ENCODE assay signal across 11 cellular contexts in genomic region chr19:43781630-43782310, GRCh38. TPM values are rescaled to one million over a fixed set of nuclear protein-coding genes. Genes with fewer than 3 reads are reported as not detected.
DNase-seq lines count a peak whose midpoint lies in the region; ATAC-seq and TF ChIP-seq lines count a peak whose summit lies in the region.
"Had no signal": no experiment of that assay in that cellular context is flagged by ENCODE, and none has a peak within 500 bp of the region (broad histone marks: within the 10 kb centered on the region; RNA-seq: fewer than 3 reads in every experiment).

No MANE protein-coding gene starts in this region.

- H3K4me3 ChIP-seq in Peyer's patch, result peak overlapping the region in 2 of 4 donors; percentile 47 to 56

- peak overlapping the region; percentile 79 for H3K4me3 Mint-ChIP-seq in activated CD4-positive, alpha-beta T cell treated with anti-CD3 and anti-CD28 coated beads, Interleukin-2, amount 10 ng/mL, durations not matched to agents 7 days and 5 days
- peak overlapping the region; percentile 80 for H3K4me3 Mint-ChIP-seq in activated naive CD8-positive, alpha-beta T cell treated with anti-CD3 and anti-CD28 coated beads, Interleukin-2, amount 50 U/mL, for 24 hours
- H3K4me3 Mint-ChIP-seq in stimulated activated effector memory CD8-positive, alpha-beta T cell treated with anti-CD3 and anti-CD28 coated beads, Interleukin-12 subunit alpha, Interleukin-12 subunit beta, amount 100 ng/mL, for 72 hours, result peak overlapping the region; percentile 78

- POLR2A ChIA-PET in activated CD4-positive, alpha-beta T cell treated with anti-CD3 and anti-CD28 coated beads, Interleukin-2, amount 10 ng/mL, durations not matched to agents 7 days and 5 days (lab: Charles Lee), result no interaction called here

- no peaks in the 10 kb centered on the region for H3K9me3 ChIP-seq in Peyer's patch

- H3K27ac ChIP-seq in Peyer's patch, result peak overlapping the region in 3 of 4 donors; percentile 78 to 93 (median 82)

- peaks cover 4 to 61% (median 19%) of the 10 kb centered on the region in 4 donors for H3K4me1 ChIP-seq in Peyer's patch

- DNase-seq in activated CD4-positive, alpha-beta T cell treated with anti-CD3 and anti-CD28 coated beads, Interleukin-2, amount 10 ng/mL, durations not matched to agents 7 days and 5 days, result no peak
- no peak for DNase-seq in activated CD4-positive, alpha-beta T cell treated with anti-CD3 and anti-CD28 coated beads for 1 hour
- DNase-seq in Peyer's patch (peak in 1 of 3 donors; percentile 19), cerebellum (ENCODE audit: low spot score) (no peak), GF-D8 (lab: John Stamatoyannopoulos, UW) (no peak)
- no peak for DNase-seq in activated naive CD8-positive, alpha-beta T cell treated with anti-CD3 and anti-CD28 coated beads, Interleukin-2, amount 50 U/mL, for 24 hours
- peak in 1 of 2 donors; percentile 68 for DNase-seq in stimulated activated effector memory CD8-positive, alpha-beta T cell treated with anti-CD3 and anti-CD28 coated beads, Interleukin-12 subunit alpha, Interleukin-12 subunit beta, amount 100 ng/mL, for 72 hours (ENCODE audit: low spot score in 2 of 2)
- DNase-seq: cortex of kidney, left cardiac atrium had no signal

- H3K36me3 Mint-ChIP-seq in activated CD4-positive, alpha-beta T cell treated with anti-CD3 and anti-CD28 coated beads, Interleukin-2, amount 10 ng/mL, durations not matched to agents 7 days and 5 days (ENCODE audit: low read depth), result peaks cover 5% of the 10 kb centered on the region
- H3K36me3 Mint-ChIP-seq in activated naive CD8-positive, alpha-beta T cell treated with anti-CD3 and anti-CD28 coated beads, Interleukin-2, amount 50 U/mL, for 24 hours (ENCODE audit: low read depth), result peaks cover 19% of the 10 kb centered on the region
- peaks cover 45% of the 10 kb centered on the region for H3K36me3 Mint-ChIP-seq in stimulated activated effector memory CD8-positive, alpha-beta T cell treated with anti-CD3 and anti-CD28 coated beads, Interleukin-12 subunit alpha, Interleukin-12 subunit beta, amount 100 ng/mL, for 72 hours

- H3K36me3 ChIP-seq in Peyer's patch, result no peaks in the 10 kb centered on the region

- CTCF ChIA-PET in activated CD4-positive, alpha-beta T cell treated with anti-CD3 and anti-CD28 coated beads, Interleukin-2, amount 10 ng/mL, durations not matched to agents 7 days and 5 days (lab: Charles Lee), result interaction anchor here (1.2 to 9.1 kb wide), 5 partner anchors 14 to 113 kb away, joined by 3 to 88 read pairs (median 4); no protein-coding TSS in a partner anchor

- H3K27ac Mint-ChIP-seq in activated CD4-positive, alpha-beta T cell treated with anti-CD3 and anti-CD28 coated beads, Interleukin-2, amount 10 ng/mL, durations not matched to agents 7 days and 5 days, result peak overlapping the region; percentile 93
- peak overlapping the region; percentile 85 for H3K27ac Mint-ChIP-seq in activated naive CD8-positive, alpha-beta T cell treated with anti-CD3 and anti-CD28 coated beads, Interleukin-2, amount 50 U/mL, for 24 hours
- H3K27ac Mint-ChIP-seq in stimulated activated effector memory CD8-positive, alpha-beta T cell treated with anti-CD3 and anti-CD28 coated beads, Interleukin-12 subunit alpha, Interleukin-12 subunit beta, amount 100 ng/mL, for 72 hours, result peak overlapping the region; percentile 95

- H3K4me1 Mint-ChIP-seq in activated CD4-positive, alpha-beta T cell treated with anti-CD3 and anti-CD28 coated beads, Interleukin-2, amount 10 ng/mL, durations not matched to agents 7 days and 5 days, result peaks cover 76% of the 10 kb centered on the region
- H3K4me1 Mint-ChIP-seq in activated naive CD8-positive, alpha-beta T cell treated with anti-CD3 and anti-CD28 coated beads, Interleukin-2, amount 50 U/mL, for 24 hours, result peaks cover 66% of the 10 kb centered on the region
- peaks cover 84% of the 10 kb centered on the region for H3K4me1 Mint-ChIP-seq in stimulated activated effector memory CD8-positive, alpha-beta T cell treated with anti-CD3 and anti-CD28 coated beads, Interleukin-12 subunit alpha, Interleukin-12 subunit beta, amount 100 ng/mL, for 72 hours

- H3K27me3 Mint-ChIP-seq in activated CD4-positive, alpha-beta T cell treated with anti-CD3 and anti-CD28 coated beads, Interleukin-2, amount 10 ng/mL, durations not matched to agents 7 days and 5 days, result no peaks in the 10 kb centered on the region
- H3K27me3 Mint-ChIP-seq in activated naive CD8-positive, alpha-beta T cell treated with anti-CD3 and anti-CD28 coated beads, Interleukin-2, amount 50 U/mL, for 24 hours, result no peaks in the 10 kb centered on the region

- peak; percentile 10 for ATAC-seq in activated naive CD8-positive, alpha-beta T cell treated with anti-CD3 and anti-CD28 coated beads, Interleukin-2, amount 50 U/mL, for 24 hours
- ATAC-seq in stimulated activated effector memory CD8-positive, alpha-beta T cell treated with anti-CD3 and anti-CD28 coated beads, Interleukin-12 subunit alpha, Interleukin-12 subunit beta, amount 100 ng/mL, for 72 hours, result peak; percentile 74
- no peak for ATAC-seq in SK-N-SH treated with all-trans-retinoic acid at 6 μM for 48 hours
- ATAC-seq: left cardiac atrium had no signal

- TF ChIP-seq CTCF in Peyer's patch (IDR thresholded peaks at IDR 0.05), result no peak

- H3K27me3 ChIP-seq in Peyer's patch, result no peaks in the 10 kb centered on the region

- TF ChIP-seq POLR2A in Peyer's patch (IDR thresholded peaks at IDR 0.05), result no peak

- H3K9me3 Mint-ChIP-seq in activated CD4-positive, alpha-beta T cell treated with anti-CD3 and anti-CD28 coated beads, Interleukin-2, amount 10 ng/mL, durations not matched to agents 7 days and 5 days, result no peaks in the 10 kb centered on the region
- H3K9me3 Mint-ChIP-seq in activated naive CD8-positive, alpha-beta T cell treated with anti-CD3 and anti-CD28 coated beads, Interleukin-2, amount 50 U/mL, for 24 hours, result no peaks in the 10 kb centered on the region
- H3K9me3 Mint-ChIP-seq in stimulated activated effector memory CD8-positive, alpha-beta T cell treated with anti-CD3 and anti-CD28 coated beads, Interleukin-12 subunit alpha, Interleukin-12 subunit beta, amount 100 ng/mL, for 72 hours, result no peaks in the 10 kb centered on the region

TF ChIP-seq in SK-N-SH treated with all-trans-retinoic acid at 6 μM for 48 hours, 23 proteins besides CTCF, POLR2A, EP300 and RAD21:
- TF ChIP-seq ZFP3 (CRISPR knock-in tag; IDR thresholded peaks at IDR 0.05) (no peak), TCF4 (CRISPR knock-in tag; IDR thresholded peaks at IDR 0.05; ENCODE audit: borderline replicate concordance) (no peak), OSR1 (CRISPR knock-in tag; IDR thresholded peaks at IDR 0.05) (no peak), ZFP30 (CRISPR knock-in tag; IDR thresholded peaks at IDR 0.05) (no peak), PPARA (CRISPR knock-in tag; IDR thresholded peaks at IDR 0.05; ENCODE audit: borderline replicate concordance) (no peak), ZNF8 (CRISPR knock-in tag; IDR thresholded peaks at IDR 0.05) (no peak), POU6F1 (CRISPR knock-in tag; IDR thresholded peaks at IDR 0.05; ENCODE audit: borderline replicate concordance, low read depth) (no peak), CREB5 (CRISPR knock-in tag; IDR thresholded peaks at IDR 0.05; ENCODE audit: low read depth) (no peak), ZNF70 (CRISPR knock-in tag; IDR thresholded peaks at IDR 0.05) (no peak)

RNA-seq across cellular contexts. Expression of gene KCNN4, which starts 1.0 kb away (rescaled TPM):
- 10 to 100 TPM; 31.9 to 34.5 TPM for total RNA-seq in activated CD4-positive, alpha-beta T cell treated with anti-CD3 and anti-CD28 coated beads, Interleukin-2, amount 10 ng/mL, durations not matched to agents 7 days and 5 days
- total RNA-seq in Peyer's patch (10 to 100 TPM in 3 of 4 donors, 1 to 10 TPM in 1; 5.1 to 54.5 (median 33.1) TPM), cerebellum (0.36 TPM)
- total RNA-seq: A673 had no signal

RNA-seq across cellular contexts. Expression of gene LYPD5, which starts 20.5 kb away (rescaled TPM):
- under 1 TPM; 0.62 to 0.79 TPM for total RNA-seq in activated CD4-positive, alpha-beta T cell treated with anti-CD3 and anti-CD28 coated beads, Interleukin-2, amount 10 ng/mL, durations not matched to agents 7 days and 5 days
- total RNA-seq in Peyer's patch, result 1 to 10 TPM in 1 of 4 donors, under 1 TPM in 1, not detected in 2; 0.27 to 1.7 TPM
- total RNA-seq in cerebellum, result 2.6 TPM
- total RNA-seq: A673 had no signal

RNA-seq across cellular contexts. Expression of gene SMG9, which starts 27.0 kb away (rescaled TPM):
- 10 to 100 TPM; 69.1 to 71.0 TPM for total RNA-seq in activated CD4-positive, alpha-beta T cell treated with anti-CD3 and anti-CD28 coated beads, Interleukin-2, amount 10 ng/mL, durations not matched to agents 7 days and 5 days
- 10 to 100 TPM; 25.0 to 56.1 (median 40.8) TPM for total RNA-seq in Peyer's patch
- total RNA-seq in cerebellum, result 17.1 TPM

RNA-seq across cellular contexts. Expression of gene ZNF283, which starts 45.4 kb away (rescaled TPM):
- total RNA-seq in activated CD4-positive, alpha-beta T cell treated with anti-CD3 and anti-CD28 coated beads, Interleukin-2, amount 10 ng/mL, durations not matched to agents 7 days and 5 days, result 1 to 10 TPM; 6.1 to 7.4 TPM
- total RNA-seq in Peyer's patch (10 to 100 TPM in 2 of 4 donors, 1 to 10 TPM in 2; 5.4 to 22.1 (median 11.8) TPM), cerebellum (50.4 TPM)
